8 cellular contexts compared by ENCODE assay signal in the genomic region with DNA sequence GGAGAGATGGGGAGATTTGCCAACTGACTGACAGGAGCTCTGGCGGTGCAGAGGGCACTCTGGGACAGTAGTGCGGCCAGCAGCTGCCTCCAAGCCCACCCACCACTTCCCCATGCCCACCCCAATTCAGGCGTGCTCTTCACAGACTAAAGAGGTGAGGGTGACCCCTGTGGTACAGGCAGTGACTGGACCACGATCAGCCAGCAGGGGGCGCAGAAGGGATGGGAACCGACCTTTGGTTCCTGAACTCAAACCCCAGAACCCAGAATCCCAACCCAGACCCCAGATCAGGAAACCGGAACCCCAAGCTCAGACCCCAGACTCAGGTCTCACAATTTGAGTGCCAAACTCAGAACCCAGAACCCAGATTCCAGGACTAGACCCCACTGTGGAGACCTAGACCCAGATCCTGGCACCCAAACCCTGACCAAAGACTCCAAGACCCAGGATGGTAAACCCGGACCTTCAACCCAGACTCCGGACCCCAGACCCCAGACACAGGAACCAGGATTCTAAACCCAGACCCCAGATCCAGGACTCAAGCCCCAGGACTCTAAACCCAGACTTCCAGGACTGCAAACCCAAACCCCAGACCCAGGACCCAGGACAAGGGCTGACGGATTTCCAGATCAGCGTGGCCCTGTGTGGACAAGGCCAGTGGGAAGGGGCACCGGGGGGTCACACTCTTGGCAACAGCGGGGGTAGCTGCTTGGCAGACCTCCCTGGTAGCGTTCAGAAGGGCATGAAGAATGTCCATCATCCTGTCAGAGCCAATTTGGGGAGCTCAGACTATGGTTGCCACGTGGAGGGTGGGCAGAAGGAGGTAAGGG. TPM values are rescaled to one million over a fixed set of nuclear protein-coding genes. Genes with fewer than 3 reads are reported as not detected.
DNase-seq lines count a peak whose midpoint lies in the region; ATAC-seq and TF ChIP-seq lines count a peak whose summit lies in the region.

No MANE protein-coding gene starts in this region.

- TF ChIP-seq EP300 in SK-N-SH (IDR thresholded peaks at IDR 0.05; ENCODE audit: borderline replicate concordance in 1 of 2, low read depth in 1 of 2, low read length in 1 of 2): no peak

- H3K9me2 ChIP-seq in SK-N-SH: no peaks in the 10 kb centered on the region

- H3K4me3 ChIP-seq in SK-N-SH (ENCODE audit: low read depth in 2 of 2, low read length in 1 of 2): peak overlapping the region in 1 of 2 experiments; percentile 48; a peak in 1 of 4 replicates
- no peak overlapping the region for H3K4me3 ChIP-seq in cardiac muscle cell
- peak overlapping the region; percentile 22 for H3K4me3 ChIP-seq in rectal smooth muscle tissue (ENCODE audit: low read length)
- no peak overlapping the region for H3K4me3 ChIP-seq in vagina

- DNase-seq in AG08396 (ENCODE audit: low spot score) (peak; percentile 85), GM20000 (ENCODE audit: low spot score) (peak; percentile 87), SK-N-SH (peak; percentile 86), cardiac muscle cell (ENCODE audit: low read depth in 1 of 2, low spot score in 1 of 2) (peak; percentile 71 to 84), vagina (ENCODE audit: extremely low spot score in 2 of 2) (no peak)
- DNase-seq in activated naive CD4-positive, alpha-beta T cell treated with anti-CD3 and anti-CD28 coated beads, Interleukin-2, amount 50 U/mL, for 16 hours: peak; percentile 82

- H3K79me2 ChIP-seq in SK-N-SH (ENCODE audit: insufficient read depth): no peaks in the 10 kb centered on the region

- 25% methylated on average over 11 of the region's 15 CpGs for WGBS in SK-N-SH (ENCODE audit: low lambda C conversion rate)

- no peak for TF ChIP-seq POLR2A in vagina (IDR thresholded peaks at IDR 0.05)

- POLR2A ChIA-PET in SK-N-SH (lab: Yijun Ruan, JAX): interaction anchor here (1.2 kb wide), 1 partner anchor 25 kb away, joined by 3 read pairs; no protein-coding TSS in a partner anchor

- TF ChIP-seq CTCF in GM20000 (IDR thresholded peaks at IDR 0.05; ENCODE audit: extremely low read depth, missing control alignments) (peak; percentile 86), SK-N-SH (IDR thresholded peaks at IDR 0.05) (peak; percentile 91), cardiac muscle cell (IDR thresholded peaks at IDR 0.05; ENCODE audit: low read depth, low read length) (peak; percentile 91), vagina (IDR thresholded peaks at IDR 0.05) (peak; percentile 77 to 93 (median 91))

- no peaks in the 10 kb centered on the region for H4K20me1 ChIP-seq in SK-N-SH (ENCODE audit: insufficient read depth)

- no peaks in the 10 kb centered on the region for H3F3A ChIP-seq in SK-N-SH (replicated peaks; ENCODE audit: insufficient read depth)

- H3K4me1 ChIP-seq in SK-N-SH (ENCODE audit: control insufficient read depth in 1 of 2, insufficient read depth in 2 of 2, low read depth in 1 of 2, low read length in 1 of 2): peaks cover 0 to 40% of the 10 kb centered on the region in 2 experiments; a peak in 1 of 4 replicates
- H3K4me1 ChIP-seq in cardiac muscle cell (ENCODE audit: low read depth): peaks cover 41% of the 10 kb centered on the region
- H3K4me1 ChIP-seq in rectal smooth muscle tissue (ENCODE audit: control insufficient read depth, insufficient read depth, low read length): peaks cover 16% of the 10 kb centered on the region
- peaks cover 36% of the 10 kb centered on the region for H3K4me1 ChIP-seq in vagina

- H3K9ac ChIP-seq in SK-N-SH (no peak overlapping the region), rectal smooth muscle tissue (ENCODE audit: low read length) (no peak overlapping the region)

- CTCF ChIA-PET in SK-N-SH (lab: Yijun Ruan, JAX): interaction anchor here (0.6 to 16.8 kb wide), 39 partner anchors 8 to 481 kb away, joined by 3 to 480 read pairs (median 4); a partner anchor contains a TSS

- intact Hi-C loops in vagina (cut with DNase I): loop anchor here (2.0 to 5.0 kb wide), 2 partner anchors 16 to 40 kb away; no protein-coding TSS in a partner anchor

- H3K27ac ChIP-seq in SK-N-SH (ENCODE audit: low read depth in 2 of 2, low read length in 1 of 2) (no peak overlapping the region; a peak in 1 of 4 replicates), cardiac muscle cell (peak overlapping the region; percentile 100), rectal smooth muscle tissue (ENCODE audit: low read depth, low read length) (no peak overlapping the region), vagina (peak overlapping the region; percentile 66)

- no peak overlapping the region for H3K4me2 ChIP-seq in SK-N-SH

- TF ChIP-seq RAD21 in SK-N-SH (IDR thresholded peaks at IDR 0.05; ENCODE audit: low read length): peak; percentile 78

- no peak for ATAC-seq in GM21360 (IDR thresholded peaks at IDR 0.05; ENCODE audit: unreplicated experiment)

- no peak overlapping the region for H2AFZ ChIP-seq in SK-N-SH (ENCODE audit: low read depth)

- H3K36me3 ChIP-seq in SK-N-SH (replicated peaks in 1 of 2; ENCODE audit: control insufficient read depth in 1 of 2, insufficient read depth in 2 of 2, low read length in 1 of 2) (no peaks in the 10 kb centered on the region), cardiac muscle cell (no peaks in the 10 kb centered on the region), rectal smooth muscle tissue (ENCODE audit: control insufficient read depth, insufficient read depth, low read length) (no peaks in the 10 kb centered on the region), vagina (no peaks in the 10 kb centered on the region)

- H3K9me3 ChIP-seq in SK-N-SH: no peaks in the 10 kb centered on the region
- no peaks in the 10 kb centered on the region for H3K9me3 ChIP-seq in cardiac muscle cell (ENCODE audit: low read depth)
- no peaks in the 10 kb centered on the region for H3K9me3 ChIP-seq in vagina

- H3K27me3 ChIP-seq in SK-N-SH (ENCODE audit: insufficient read depth) (no peaks in the 10 kb centered on the region), cardiac muscle cell (no peaks in the 10 kb centered on the region), rectal smooth muscle tissue (ENCODE audit: control insufficient read depth, insufficient read depth, low read length) (no peaks in the 10 kb centered on the region), vagina (no peaks in the 10 kb centered on the region)

TF ChIP-seq in SK-N-SH, 30 proteins besides CTCF, POLR2A, EP300 and RAD21:
- TF ChIP-seq POLR2AphosphoS5 (IDR thresholded peaks at IDR 0.05; ENCODE audit: low read depth, low read length) (no peak), CHD2 (IDR thresholded peaks at IDR 0.05; ENCODE audit: low read length, partially characterized antibody) (no peak), SMC3 (IDR thresholded peaks at IDR 0.05; ENCODE audit: low read depth, low read length) (peak; percentile 87), NRF1 (IDR thresholded peaks at IDR 0.05; ENCODE audit: low read depth, low read length) (no peak), RFX5 (IDR thresholded peaks at IDR 0.05; ENCODE audit: low read length) (no peak)
- TF ChIP-seq, protein P1, sequence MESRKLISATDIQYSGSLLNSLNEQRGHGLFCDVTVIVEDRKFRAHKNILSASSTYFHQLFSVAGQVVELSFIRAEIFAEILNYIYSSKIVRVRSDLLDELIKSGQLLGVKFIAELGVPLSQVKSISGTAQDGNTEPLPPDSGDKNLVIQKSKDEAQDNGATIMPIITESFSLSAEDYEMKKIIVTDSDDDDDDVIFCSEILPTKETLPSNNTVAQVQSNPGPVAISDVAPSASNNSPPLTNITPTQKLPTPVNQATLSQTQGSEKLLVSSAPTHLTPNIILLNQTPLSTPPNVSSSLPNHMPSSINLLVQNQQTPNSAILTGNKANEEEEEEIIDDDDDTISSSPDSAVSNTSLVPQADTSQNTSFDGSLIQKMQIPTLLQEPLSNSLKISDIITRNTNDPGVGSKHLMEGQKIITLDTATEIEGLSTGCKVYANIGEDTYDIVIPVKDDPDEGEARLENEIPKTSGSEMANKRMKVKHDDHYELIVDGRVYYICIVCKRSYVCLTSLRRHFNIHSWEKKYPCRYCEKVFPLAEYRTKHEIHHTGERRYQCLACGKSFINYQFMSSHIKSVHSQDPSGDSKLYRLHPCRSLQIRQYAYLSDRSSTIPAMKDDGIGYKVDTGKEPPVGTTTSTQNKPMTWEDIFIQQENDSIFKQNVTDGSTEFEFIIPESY (IDR thresholded peaks at IDR 0.05; ENCODE audit: borderline replicate concordance, low read depth): no peak
- TF ChIP-seq, protein P2, sequence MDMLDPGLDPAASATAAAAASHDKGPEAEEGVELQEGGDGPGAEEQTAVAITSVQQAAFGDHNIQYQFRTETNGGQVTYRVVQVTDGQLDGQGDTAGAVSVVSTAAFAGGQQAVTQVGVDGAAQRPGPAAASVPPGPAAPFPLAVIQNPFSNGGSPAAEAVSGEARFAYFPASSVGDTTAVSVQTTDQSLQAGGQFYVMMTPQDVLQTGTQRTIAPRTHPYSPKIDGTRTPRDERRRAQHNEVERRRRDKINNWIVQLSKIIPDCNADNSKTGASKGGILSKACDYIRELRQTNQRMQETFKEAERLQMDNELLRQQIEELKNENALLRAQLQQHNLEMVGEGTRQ (IDR thresholded peaks at IDR 0.05; ENCODE audit: borderline replicate concordance, low read depth, low read length): no peak
TF ChIP-seq in SK-N-SH: peak in this region for 1.

RNA-seq across cellular contexts. Expression of a gene that starts 3.7 kb away (rescaled TPM):
- polyA plus RNA-seq in SK-N-SH (2012; rRNA removed) (not detected in 2 replicates), cardiac muscle cell (2,590 and 3,027 TPM in 2 replicates)
- not detected in 2 replicates for polyA plus RNA-seq in SK-N-SH (2012; cell fraction: cytosol; rRNA removed)
- polyA plus RNA-seq in SK-N-SH (2012; cell fraction: nucleus; rRNA removed): not detected in 2 replicates
- total RNA-seq in cardiac muscle cell (2,390 and 3,091 TPM in 2 replicates), vagina (not detected)

RNA-seq across cellular contexts. Expression of a gene that starts 10.6 kb away (rescaled TPM):
- polyA plus RNA-seq in SK-N-SH (2012; rRNA removed): 0.07 and 0.34 TPM in 2 replicates
- 0.18 and 0.49 TPM in 2 replicates for polyA plus RNA-seq in SK-N-SH (2012; cell fraction: cytosol; rRNA removed)
- polyA plus RNA-seq in SK-N-SH (2012; cell fraction: nucleus; rRNA removed): 0.61 TPM in 2 replicates
- 101 and 121 TPM in 2 replicates for total RNA-seq in cardiac muscle cell
- polyA plus RNA-seq in cardiac muscle cell: 112 and 164 TPM in 2 replicates
- total RNA-seq in vagina: 13.0 TPM

Comparison
In these comparisons a context has a peak if more than half of its experiments do, and no peak if none do; other contexts are left out.
1. DNase-seq: peak in AG08396 (single experiment), GM20000 (single experiment), SK-N-SH (single experiment), activated naive CD4-positive, alpha-beta T cell treated with anti-CD3 and anti-CD28 coated beads, Interleukin-2, amount 50 U/mL, for 16 hours (single experiment) and cardiac muscle cell (2 of 2); none in vagina (0 of 2).
2. H3K27ac ChIP-seq: peak in cardiac muscle cell (single experiment) and vagina (single experiment); none in SK-N-SH (0 of 2) and rectal smooth muscle tissue (single experiment).
3. RNA of a gene that starts 3.7 kb away (total RNA-seq): 2,390 to 3,091 TPM in cardiac muscle cell; not detected in vagina (single experiment); every median in the first group is over 1,000 times any median in the second.
4. Peak in every context shown above with its lines, with median percentiles within 50 percentile points of each other: CTCF ChIP-seq.